ENCODE assay signal across 14 cellular contexts in genomic region chr15:39388118-39388517, GRCh38.
"Had no signal": no experiment of that assay in that cellular context is flagged by ENCODE, and none has a peak within 500 bp of the region (broad histone marks: within the 10 kb centered on the region; RNA-seq: fewer than 3 reads in every experiment).

No MANE protein-coding gene starts in this region.

- DNase-seq: activated CD4-positive, alpha-beta memory T cell treated with anti-CD3 and anti-CD28 coated beads for 36 hours; activated CD4-positive, CD25-positive, alpha-beta regulatory T cell treated with anti-CD3 and anti-CD28 coated beads, Interleukin-2, amount 50 U/mL, for 72 hours; activated effector memory CD4-positive, alpha-beta T cell treated with anti-CD3 and anti-CD28 coated beads, Interleukin-2, amount 50 U/mL, for 16 hours; activated T-cell treated with anti-CD3 and anti-CD28 coated beads, Interleukin-2, amount 50 U/mL, for 4 hours; amygdala; brain microvascular endothelial cell; dorsolateral prefrontal cortex; left cardiac atrium; mesenchymal stem cell; pancreas; stimulated activated CD4-positive, alpha-beta T cell treated with anti-CD3 and anti-CD28 coated beads, Interleukin-4, amount 100 ng/mL, for 4 hours; stimulated activated naive CD8-positive, alpha-beta T cell treated with anti-CD3 and anti-CD28 coated beads, Interleukin-15, amount 100 ng/mL, for 72 hours; testis had no signal

- H3K27me3 ChIP-seq: brain microvascular endothelial cell, dorsolateral prefrontal cortex, pancreas, testis had no signal

- H3K4me1 ChIP-seq: testis had no signal

- H3K36me3 ChIP-seq: brain microvascular endothelial cell, pancreas had no signal

- H3K27ac ChIP-seq: brain microvascular endothelial cell, dorsolateral prefrontal cortex, pancreas, testis had no signal

- H3K4me3 ChIP-seq: dorsolateral prefrontal cortex, pancreas, testis had no signal

- ATAC-seq: activated T-cell treated with anti-CD3 and anti-CD28 coated beads, Interleukin-2, amount 50 U/mL, for 4 hours; esophagus mucosa; stimulated activated naive CD8-positive, alpha-beta T cell treated with anti-CD3 and anti-CD28 coated beads, Interleukin-15, amount 100 ng/mL, for 72 hours had no signal

- H3K9me3 ChIP-seq: pancreas, testis had no signal
